In the genomic region with DNA sequence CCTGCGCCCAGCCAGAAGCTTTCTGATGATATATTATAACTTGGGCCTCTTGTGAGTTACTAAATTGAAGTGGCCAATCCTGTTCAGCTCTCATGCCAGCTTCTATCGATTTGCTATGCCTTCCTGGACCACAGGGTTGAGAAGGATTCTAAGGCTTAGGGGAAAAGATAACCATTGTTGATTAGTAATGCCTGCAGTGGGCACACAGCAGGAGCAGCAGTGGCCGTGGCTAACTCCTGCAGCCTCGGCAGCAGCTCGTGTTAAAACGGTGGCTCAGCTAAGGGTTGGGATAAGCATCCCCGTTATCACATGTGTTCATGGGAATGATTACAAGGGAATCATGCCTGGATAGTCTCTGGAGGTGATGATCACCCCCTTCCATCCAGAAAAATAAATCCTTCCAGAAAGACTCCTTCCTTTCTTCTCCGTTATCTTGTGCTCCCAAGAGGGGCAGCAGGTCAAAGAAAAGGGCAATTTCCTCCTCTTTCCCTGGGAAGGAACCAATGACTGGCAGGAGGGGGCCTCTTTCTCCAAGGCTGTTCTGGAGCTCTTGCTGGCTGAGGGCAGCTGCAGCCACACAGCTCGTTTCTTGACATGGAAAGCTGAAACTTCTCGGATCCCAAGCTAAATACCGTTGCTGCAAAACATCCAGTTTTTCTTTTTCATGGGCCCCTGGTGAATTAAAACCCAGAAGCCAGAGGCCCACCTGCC, we compare ENCODE assay signal across 27 cellular contexts. TPM values are rescaled to one million over a fixed set of nuclear protein-coding genes. Genes with fewer than 3 reads are reported as not detected.
DNase-seq lines count a peak whose midpoint lies in the region; ATAC-seq, FAIRE-seq and TF ChIP-seq lines count a peak whose summit lies in the region.
"Had no signal": no experiment of that assay in that cellular context is flagged by ENCODE, and none has a peak within 500 bp of the region (broad histone marks: within the 10 kb centered on the region; RNA-seq: fewer than 3 reads in every experiment).

No MANE protein-coding gene starts in this region.

- DNase-seq in islet precursor cell (peak; percentile 29), sigmoid colon (no peak), adrenal gland (no peak), D721Med (ENCODE audit: insufficient read length, low spot score) (no peak), AG08396 (ENCODE audit: low spot score) (no peak)
- DNase-seq: Caco-2; CD4-positive, alpha-beta T cell; DND-41; GM23248; MV-4-11; NCI-H1694; NCI-H2081; NCI-H2171; NCI-H345; NCI-H524; NCI-H82; SJCRH30 had no signal

- no peak for TF ChIP-seq POLR2A in sigmoid colon (IDR thresholded peaks at IDR 0.05)
- no peak for TF ChIP-seq POLR2A in adrenal gland (IDR thresholded peaks at IDR 0.05)

- no peak for TF ChIP-seq EP300 in sigmoid colon (IDR thresholded peaks at IDR 0.05)

- WGBS in sigmoid colon, 2 donors, result 87 to 88% methylated on average over 11 of the region's 11 CpGs
- WGBS in adrenal gland, 4 donors, result 79 to 88% (median 83%) methylated on average over 6 to 11 of the region's 11 CpGs

- intact Hi-C loops in sigmoid colon (cut with DNase I), result loop anchor here (2.0 kb wide), 1 partner anchor 141 kb away; no protein-coding TSS in a partner anchor
- intact Hi-C loops in adrenal gland (cut with DNase I), result no loop called here

- FAIRE-seq in D721Med (lab: Jason Lieb, UNC), result no peak
- FAIRE-seq: GM12878, HepG2 had no signal

- peaks cover 0 to 57% (median 42%) of the 10 kb centered on the region in 4 donors for H3K4me1 ChIP-seq in sigmoid colon
- H3K4me1 ChIP-seq in adrenal gland (replicated peaks in 1 of 2), result no peaks in the 10 kb centered on the region
- H3K4me1 ChIP-seq: BLaER1, Caco-2, SJCRH30 had no signal

- ATAC-seq in GM19397 (IDR thresholded peaks at IDR 0.05; ENCODE audit: unreplicated experiment), result no peak
- ATAC-seq: GM12878, HepG2, Panc1 had no signal

- H3K9me3 ChIP-seq in sigmoid colon, result no peaks in the 10 kb centered on the region
- no peaks in the 10 kb centered on the region for H3K9me3 ChIP-seq in adrenal gland (replicated peaks in 1 of 3)
- H3K9me3 ChIP-seq: BLaER1, Caco-2, HAP-1, SJCRH30 had no signal

- TF ChIP-seq CTCF in sigmoid colon (IDR thresholded peaks at IDR 0.05) (no peak), adrenal gland (IDR thresholded peaks at IDR 0.05) (no peak), D721Med (IDR thresholded peaks at IDR 0.05; ENCODE audit: insufficient read depth, missing control alignments) (no peak)

- H3K36me3 ChIP-seq in sigmoid colon (no peaks in the 10 kb centered on the region), adrenal gland (replicated peaks in 1 of 2) (no peaks in the 10 kb centered on the region)
- H3K36me3 ChIP-seq: BLaER1, HAP-1, SJCRH30 had no signal

- H3K4me3 ChIP-seq in sigmoid colon (no peak overlapping the region), adrenal gland (no peak overlapping the region)
- H3K4me3 ChIP-seq: BLaER1, GM12878, GM23248, HAP-1, SJCRH30 had no signal

- H3K27ac ChIP-seq in angular gyrus (ENCODE audit: low read depth, low read length), result peak overlapping the region; percentile 32
- H3K27ac ChIP-seq in cingulate gyrus (ENCODE audit: low read depth, low read length), result peak overlapping the region; percentile 55
- H3K27ac ChIP-seq in sigmoid colon, result peak overlapping the region in 3 of 4 donors; percentile 37 to 78 (median 67)
- no peak overlapping the region for H3K27ac ChIP-seq in adrenal gland
- H3K27ac ChIP-seq: BLaER1, GM23248, HL-60, KMS-11, SJCRH30 had no signal

- no peaks in the 10 kb centered on the region for H3K27me3 ChIP-seq in sigmoid colon
- H3K27me3 ChIP-seq in adrenal gland, result no peaks in the 10 kb centered on the region
- H3K27me3 ChIP-seq: BLaER1, SJCRH30 had no signal

RNA-seq across cellular contexts. Expression of a gene that starts 20.3 kb away (rescaled TPM):
- total RNA-seq in sigmoid colon (under 1 TPM in 1 of 4 donors, not detected in 3; 0.99 TPM), adrenal gland (under 1 TPM in 1 of 8 donors, not detected in 7; 0.32 TPM)
- polyA plus RNA-seq in sigmoid colon (under 1 TPM in 2 of 3 donors, not detected in 1; 0.61 to 0.92 TPM), adrenal gland (under 1 TPM in 2 of 3 donors, not detected in 1; 0.47 to 0.80 TPM)
- total RNA-seq: Caco-2; CD4-positive, alpha-beta T cell; GM12878; GM23248; HepG2 had no signal
- polyA plus RNA-seq: GM12878, HepG2 had no signal

RNA-seq across cellular contexts. Expression of a gene that starts 31.8 kb away (rescaled TPM):
- total RNA-seq in sigmoid colon (10 to 100 TPM in 2 of 4 donors, 1 to 10 TPM in 2; 3.5 to 14.5 (median 9.3) TPM), adrenal gland (10 to 100 TPM in 3 of 8 donors, 1 to 10 TPM in 4, not detected in 1; 3.8 to 24.4 (median 7.0) TPM)
- polyA plus RNA-seq in sigmoid colon (10 to 100 TPM in 1 of 3 donors, 1 to 10 TPM in 1, not detected in 1; 4.3 to 14.6 TPM), adrenal gland (10 to 100 TPM in 1 of 3 donors, 1 to 10 TPM in 2; 2.3 to 14.6 (median 4.6) TPM)

Comparison
In these comparisons a context has a peak if more than half of its experiments do, and no peak if none do; other contexts are left out.
1. H3K27ac ChIP-seq: peak in angular gyrus (single experiment), cingulate gyrus (single experiment) and sigmoid colon (3 of 4); none in adrenal gland (0 of 5).